In the genomic region with DNA sequence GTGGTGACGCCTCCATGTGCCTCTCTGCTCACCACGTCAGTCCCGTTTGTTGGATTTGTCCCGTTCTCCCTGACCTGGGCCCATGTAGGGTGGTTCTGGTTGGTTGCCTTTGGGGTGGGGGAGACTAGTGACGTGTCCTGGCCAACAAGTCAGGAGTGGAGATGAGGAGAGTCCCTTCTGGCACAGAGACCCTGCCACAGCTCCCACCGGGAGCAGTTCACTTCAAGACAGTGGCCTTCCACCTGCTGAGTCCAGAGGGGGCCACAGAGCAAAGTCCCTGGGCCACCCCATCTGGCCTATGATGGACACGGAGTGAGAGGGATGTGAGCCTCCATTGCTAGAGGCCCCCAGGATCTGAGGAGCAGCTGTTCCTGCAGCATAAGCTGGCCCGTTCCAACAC, we compare ENCODE assay signal across 7 cellular contexts.
"Had no signal": no experiment of that assay in that cellular context is flagged by ENCODE, and none has a peak within 500 bp of the region (broad histone marks: within the 10 kb centered on the region; RNA-seq: fewer than 3 reads in every experiment).

No MANE protein-coding gene starts in this region.

- ATAC-seq: HCT116 had no signal

- H3K27me3 Mint-ChIP-seq: IgD-negative memory B cell had no signal

- H3K27ac Mint-ChIP-seq: HFFc6, IgD-negative memory B cell had no signal

- H3K4me3 ChIP-seq: GM23248, HAP-1 had no signal

- DNase-seq: GM23248, GOT3, HFFc6, KBM-7 had no signal

- H3K9me3 ChIP-seq: HAP-1 had no signal

- H3K36me3 ChIP-seq: HAP-1 had no signal

- H3K4me3 Mint-ChIP-seq: HFFc6, IgD-negative memory B cell had no signal

- H3K4me1 ChIP-seq: HAP-1 had no signal

- H3K9ac ChIP-seq: GM23248 had no signal

- H3K27ac ChIP-seq: GM23248 had no signal

- H3K36me3 Mint-ChIP-seq: IgD-negative memory B cell had no signal

- H3K4me1 Mint-ChIP-seq: IgD-negative memory B cell had no signal
